22 cellular contexts compared by ENCODE assay signal in the genomic region with DNA sequence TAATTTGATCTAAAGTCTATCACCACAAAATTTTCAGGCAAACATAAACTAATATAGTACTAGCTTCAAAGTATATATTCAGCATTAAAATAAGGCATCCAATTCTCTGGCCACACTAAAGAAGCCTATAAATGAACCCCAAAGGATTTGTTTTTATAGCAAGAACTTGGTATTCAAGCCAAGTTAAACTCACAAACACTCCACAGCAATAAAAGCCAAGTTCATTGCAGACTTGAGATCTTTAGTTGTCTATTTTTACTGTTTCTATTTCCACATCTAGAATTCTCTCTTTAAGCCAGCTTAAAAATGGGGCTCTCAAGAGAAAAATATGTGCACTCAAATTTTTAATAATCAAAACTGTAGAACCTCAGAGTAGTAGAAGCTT. TPM values are rescaled to one million over a fixed set of nuclear protein-coding genes. Genes with fewer than 3 reads are reported as not detected.
DNase-seq lines count a peak whose midpoint lies in the region; ATAC-seq and TF ChIP-seq lines count a peak whose summit lies in the region.
"Had no signal": no experiment of that assay in that cellular context is flagged by ENCODE, and none has a peak within 500 bp of the region (broad histone marks: within the 10 kb centered on the region; RNA-seq: fewer than 3 reads in every experiment).

No MANE protein-coding gene starts in this region.

- H3F3A ChIP-seq in GM23338 (replicated peaks; ENCODE audit: low read depth), result no peaks in the 10 kb centered on the region

- intact Hi-C loops in ascending aorta (cut with DNase I), result no loop called here

- H3K36me3 ChIP-seq in GM23338 (ENCODE audit: insufficient read depth) (no peaks in the 10 kb centered on the region), ascending aorta (no peaks in the 10 kb centered on the region), skeletal muscle satellite cell (ENCODE audit: insufficient read depth, low read length) (peaks cover 10% of the 10 kb centered on the region)
- H3K36me3 ChIP-seq: uterus had no signal

- H3K79me2 ChIP-seq in GM23338 (replicated peaks; ENCODE audit: insufficient read depth), result peaks cover 76% of the 10 kb centered on the region

- H3K4me3 ChIP-seq in GM23338, result no peak overlapping the region
- H3K4me3 ChIP-seq in ascending aorta, result peak overlapping the region in 1 of 2 donors; percentile 5
- H3K4me3 ChIP-seq in skeletal muscle satellite cell (ENCODE audit: low read length), result no peak overlapping the region
- H3K4me3 ChIP-seq: mucosa of descending colon, uterus had no signal

- no peak overlapping the region for H3K9ac ChIP-seq in skeletal muscle satellite cell (ENCODE audit: low read depth, low read length)

- peaks cover 33% of the 10 kb centered on the region for H3K4me1 ChIP-seq in GM23338 (ENCODE audit: insufficient read depth)
- H3K4me1 ChIP-seq in ascending aorta, result peaks cover 8 to 30% of the 10 kb centered on the region in 2 donors
- peaks cover 24% of the 10 kb centered on the region for H3K4me1 ChIP-seq in skeletal muscle satellite cell (ENCODE audit: control insufficient read depth, insufficient read depth, low read length)

- no peak for TF ChIP-seq CTCF in GM23338 (conservative IDR thresholded peaks at IDR 0.05; ENCODE audit: low read depth in 2 of 2)
- no peak for TF ChIP-seq CTCF in ascending aorta (IDR thresholded peaks at IDR 0.05)
- TF ChIP-seq CTCF in GM13976 (IDR thresholded peaks at IDR 0.05; ENCODE audit: borderline replicate concordance, control extremely low read depth, extremely low read depth, insufficient read depth, missing control alignments), result no peak

- no peaks in the 10 kb centered on the region for H4K20me1 ChIP-seq in GM23338 (replicated peaks; ENCODE audit: insufficient read depth)

- no peak overlapping the region for H3K4me3 Mint-ChIP-seq in GM23338
- H3K4me3 Mint-ChIP-seq: activated CD4-positive, alpha-beta memory T cell treated with anti-CD3 and anti-CD28 coated beads, Interleukin-2, amount 10 ng/mL, durations not matched to agents 7 days and 5 days; activated naive CD8-positive, alpha-beta T cell treated with anti-CD3 and anti-CD28 coated beads for 36 hours; activated T-cell treated with anti-CD3 and anti-CD28 coated beads, Interleukin-2, amount 50 U/mL, for 72 hours; central memory CD8-positive, alpha-beta T cell; stimulated activated naive CD8-positive, alpha-beta T cell treated with anti-CD3 and anti-CD28 coated beads, Interleukin-15, Interleukin-2, amounts not matched to agents 100 ng/mL and 50 ng/mL, for 24 hours had no signal

- DNase-seq in GM23338 (ENCODE audit: low spot score) (no peak), ascending aorta (ENCODE audit: low spot score in 2 of 2) (no peak), fibroblast of the conjunctiva (ENCODE audit: low read depth) (peak; percentile 10), amygdala (lab: John Stamatoyannopoulos, UW) (no peak), T-helper 2 cell (no peak), HT-29 (ENCODE audit: low spot score) (no peak), GM13976 (ENCODE audit: low spot score) (no peak)
- DNase-seq: activated CD4-positive, alpha-beta memory T cell treated with anti-CD3 and anti-CD28 coated beads, Interleukin-2, amount 10 ng/mL, durations not matched to agents 7 days and 5 days; activated naive CD8-positive, alpha-beta T cell treated with anti-CD3 and anti-CD28 coated beads for 36 hours; activated T-cell treated with anti-CD3 and anti-CD28 coated beads, Interleukin-2, amount 50 U/mL, for 72 hours; foreskin melanocyte; mucosa of descending colon; NCI-H1048; NCI-H2081 treated with DMSO at 0.1 percent for 48 hours; NCI-H510A treated with DMSO at 0.1 percent for 48 hours; T-helper 1 cell; uterus; WERI-Rb-1 had no signal

- H3K4me1 Mint-ChIP-seq in GM23338, result peaks cover 31% of the 10 kb centered on the region
- H3K4me1 Mint-ChIP-seq: activated CD4-positive, alpha-beta memory T cell treated with anti-CD3 and anti-CD28 coated beads, Interleukin-2, amount 10 ng/mL, durations not matched to agents 7 days and 5 days; activated naive CD8-positive, alpha-beta T cell treated with anti-CD3 and anti-CD28 coated beads for 36 hours; central memory CD8-positive, alpha-beta T cell had no signal

- H3K27me3 Mint-ChIP-seq in GM23338 (ENCODE audit: insufficient read depth, low read depth, poor library complexity), result no peaks in the 10 kb centered on the region
- H3K27me3 Mint-ChIP-seq: activated CD4-positive, alpha-beta memory T cell treated with anti-CD3 and anti-CD28 coated beads, Interleukin-2, amount 10 ng/mL, durations not matched to agents 7 days and 5 days; activated naive CD8-positive, alpha-beta T cell treated with anti-CD3 and anti-CD28 coated beads for 36 hours; central memory CD8-positive, alpha-beta T cell; stimulated activated naive CD8-positive, alpha-beta T cell treated with anti-CD3 and anti-CD28 coated beads, Interleukin-15, Interleukin-2, amounts not matched to agents 100 ng/mL and 50 ng/mL, for 24 hours had no signal

- H3K27ac ChIP-seq in GM23338 (ENCODE audit: low read depth), result peak overlapping the region; percentile 1; the same call in 1 of the 2 replicates
- peak overlapping the region; percentile 43 to 64 for H3K27ac ChIP-seq in ascending aorta
- H3K27ac ChIP-seq: WERI-Rb-1 had no signal

- H3K4me2 ChIP-seq in GM23338 (0 out of 2 replicates have a peak overlapping the region, but pooled peaks have one; percentile 25), skeletal muscle satellite cell (ENCODE audit: low read length) (peak overlapping the region; percentile 17)

- H3K27me3 ChIP-seq in GM23338 (ENCODE audit: insufficient read depth) (no peaks in the 10 kb centered on the region), ascending aorta (no peaks in the 10 kb centered on the region), skeletal muscle satellite cell (ENCODE audit: control insufficient read depth, insufficient read depth, low read length) (no peaks in the 10 kb centered on the region)
- H3K27me3 ChIP-seq: uterus had no signal

- no peak for ATAC-seq in GM23338
- ATAC-seq: activated T-cell treated with anti-CD3 and anti-CD28 coated beads, Interleukin-2, amount 50 U/mL, for 72 hours; mucosa of descending colon; Right ventricle myocardium inferior had no signal

- no peaks in the 10 kb centered on the region; the same call in 2 of the 3 replicates for H3K9me3 Mint-ChIP-seq in GM23338
- H3K9me3 Mint-ChIP-seq: activated CD4-positive, alpha-beta memory T cell treated with anti-CD3 and anti-CD28 coated beads, Interleukin-2, amount 10 ng/mL, durations not matched to agents 7 days and 5 days; activated naive CD8-positive, alpha-beta T cell treated with anti-CD3 and anti-CD28 coated beads for 36 hours; activated T-cell treated with anti-CD3 and anti-CD28 coated beads, Interleukin-2, amount 50 U/mL, for 72 hours; stimulated activated naive CD8-positive, alpha-beta T cell treated with anti-CD3 and anti-CD28 coated beads, Interleukin-15, Interleukin-2, amounts not matched to agents 100 ng/mL and 50 ng/mL, for 24 hours had no signal

- H3K36me3 Mint-ChIP-seq in GM23338 (ENCODE audit: low read depth), result peaks cover 41% of the 10 kb centered on the region
- H3K36me3 Mint-ChIP-seq: activated naive CD8-positive, alpha-beta T cell treated with anti-CD3 and anti-CD28 coated beads for 36 hours had no signal

- no peak overlapping the region for H2AFZ ChIP-seq in GM23338

- peak overlapping the region; percentile 87 for H3K27ac Mint-ChIP-seq in GM23338
- H3K27ac Mint-ChIP-seq: activated CD4-positive, alpha-beta memory T cell treated with anti-CD3 and anti-CD28 coated beads, Interleukin-2, amount 10 ng/mL, durations not matched to agents 7 days and 5 days; activated naive CD8-positive, alpha-beta T cell treated with anti-CD3 and anti-CD28 coated beads for 36 hours; activated T-cell treated with anti-CD3 and anti-CD28 coated beads, Interleukin-2, amount 50 U/mL, for 72 hours; stimulated activated naive CD8-positive, alpha-beta T cell treated with anti-CD3 and anti-CD28 coated beads, Interleukin-15, Interleukin-2, amounts not matched to agents 100 ng/mL and 50 ng/mL, for 24 hours had no signal

- H3K9me3 ChIP-seq in ascending aorta (no peaks in the 10 kb centered on the region), skeletal muscle satellite cell (replicated peaks; ENCODE audit: low read length) (no peaks in the 10 kb centered on the region)
- H3K9me3 ChIP-seq: mucosa of descending colon, uterus had no signal

- in situ Hi-C loops in GM13976 (cut with MboI; ENCODE audit: low sequenced_read_pairs, unreplicated experiment), result no loop called here

- no peaks in the 10 kb centered on the region for H3K9me2 ChIP-seq in GM23338 (ENCODE audit: insufficient read depth)

TF ChIP-seq in GM23338, 12 proteins besides CTCF, POLR2A, EP300 and RAD21 (continues in another document):
- no peak for TF ChIP-seq POLR2AphosphoS5 (IDR thresholded peaks at IDR 0.05; ENCODE audit: low read depth)
- TF ChIP-seq STAT1 (IDR thresholded peaks at IDR 0.05; ENCODE audit: unreplicated experiment), result no peak

RNA-seq across cellular contexts. Expression of a gene that starts 51.1 kb away (rescaled TPM):
- 79.1 and 89.0 TPM in 2 replicates for total RNA-seq in GM23338 (2014; rRNA removed; shearing (Covaris generic))
- 6.3 and 8.0 TPM in 2 replicates for polyA plus RNA-seq in GM23338 (2016; fragmentation: Nextera tagmentation; extraction: Ambion mirVana)
- 30.2 TPM for total RNA-seq in ascending aorta
- total RNA-seq in skeletal muscle satellite cell (2012; rRNA removed), result 42.6 and 48.1 TPM in 2 replicates
- 18.7 and 23.0 TPM in 2 replicates for total RNA-seq in HT-29 (2014; rRNA removed; shearing (Covaris generic))
